ENCODE assay signal across 8 cellular contexts in genomic region chr1:46183119-46183842, GRCh38. TPM values are rescaled to one million over a fixed set of nuclear protein-coding genes. Genes with fewer than 3 reads are reported as not detected.
A peak's percentile ranks its signal among the peaks of the same experiment; 100 is the strongest.
DNase-seq lines count a peak whose midpoint lies in the region; ATAC-seq and TF ChIP-seq lines count a peak whose summit lies in the region.

No MANE protein-coding gene starts in this region.

- H3K4me1 ChIP-seq in endodermal cell (ENCODE audit: control insufficient read depth, insufficient read depth, low read length): no peaks in the 10 kb centered on the region
- peaks cover 50% of the 10 kb centered on the region for H3K4me1 ChIP-seq in mucosa of stomach (ENCODE audit: control insufficient read depth, insufficient read depth, low read length)

- H3K27me3 Mint-ChIP-seq in endodermal cell (ENCODE audit: insufficient read depth): peaks cover 10% of the 10 kb centered on the region

- H3K9ac ChIP-seq in endodermal cell (ENCODE audit: extremely low read depth, low read length, poor library complexity, severe bottlenecking) (no peak overlapping the region), mucosa of stomach (ENCODE audit: low read length) (peak overlapping the region; percentile 93)

- peaks cover 13% of the 10 kb centered on the region for H3K36me3 Mint-ChIP-seq in endodermal cell (ENCODE audit: low read depth)

- no peak for ATAC-seq in GM21367 (IDR thresholded peaks at IDR 0.05; ENCODE audit: unreplicated experiment)
- no peak for ATAC-seq in HG02885 (IDR thresholded peaks at IDR 0.05; ENCODE audit: poor library complexity, unreplicated experiment)
- ATAC-seq in GM19351 (IDR thresholded peaks at IDR 0.05; ENCODE audit: unreplicated experiment): no peak

- 79 to 84% methylated on average over 5 to 7 of the region's 7 CpGs for WGBS in endodermal cell (ENCODE audit: insufficient coverage in 1 of 2, insufficient read length in 1 of 2), 2 experiments

- H3K4me1 Mint-ChIP-seq in endodermal cell: peaks cover 6% of the 10 kb centered on the region

- H3K27ac ChIP-seq in endodermal cell (ENCODE audit: low read depth, low read length): no peak overlapping the region

- DNase-seq in G401 (ENCODE audit: low spot score): peak; percentile 66
- DNase-seq in NCI-H510A treated with DMSO at 0.1 percent for 48 hours (lab: John Stamatoyannopoulos, UW): peak; percentile 78
- peak; percentile 61 for DNase-seq in endodermal cell
- no peak for DNase-seq in KG1 (lab: John Stamatoyannopoulos, UW)

- peak; percentile 20 for TF ChIP-seq CTCF in endodermal cell (conservative IDR thresholded peaks at IDR 0.05)

- no peaks in the 10 kb centered on the region for H3K27me3 ChIP-seq in endodermal cell (ENCODE audit: control insufficient read depth, insufficient read depth, low read length, poor library complexity, severe bottlenecking)
- no peaks in the 10 kb centered on the region for H3K27me3 ChIP-seq in mucosa of stomach (ENCODE audit: control insufficient read depth, insufficient read depth, low read length)

- H3K4me3 Mint-ChIP-seq in endodermal cell: no peak overlapping the region

- H3K27ac Mint-ChIP-seq in endodermal cell: no peak overlapping the region

- H3K36me3 ChIP-seq in endodermal cell (ENCODE audit: control insufficient read depth, insufficient read depth, low read length) (peaks cover 9% of the 10 kb centered on the region), mucosa of stomach (ENCODE audit: control insufficient read depth, insufficient read depth, low read length) (peaks cover 28% of the 10 kb centered on the region)

- no peak overlapping the region for H3K4me3 ChIP-seq in endodermal cell (ENCODE audit: low read length)
- peak overlapping the region; percentile 38 for H3K4me3 ChIP-seq in mucosa of stomach (ENCODE audit: low read length)

- no peaks in the 10 kb centered on the region for H3K9me3 Mint-ChIP-seq in endodermal cell

- no peaks in the 10 kb centered on the region for H3K9me3 ChIP-seq in endodermal cell (ENCODE audit: control insufficient read depth, low read length)
- no peaks in the 10 kb centered on the region for H3K9me3 ChIP-seq in mucosa of stomach (ENCODE audit: control insufficient read depth, low read length)

- in situ Hi-C loops in G401 (cut with HindIII; ENCODE audit: low sequenced_read_pairs): no loop called here

RNA-seq across cellular contexts. Expression of gene P3R3URF, which starts 7.0 kb away (rescaled TPM):
- not detected in 2 replicates for total RNA-seq in G401 (2014; rRNA removed; shearing (Covaris generic))
- not detected for total RNA-seq in endodermal cell
- not detected for polyA plus RNA-seq in endodermal cell (2013, experiment 1 of 2)
- polyA plus RNA-seq in endodermal cell (2013, experiment 2 of 2): not detected

RNA-seq across cellular contexts. Expression of gene TSPAN1, which starts 8.4 kb away (rescaled TPM):
- total RNA-seq in G401 (2014; rRNA removed; shearing (Covaris generic)): 5.9 TPM in 1 of 2 replicates, not detected in the other
- not detected for total RNA-seq in endodermal cell
- not detected for polyA plus RNA-seq in endodermal cell (2013, experiment 1 of 2)
- not detected for polyA plus RNA-seq in endodermal cell (2013, experiment 2 of 2)

RNA-seq across cellular contexts. Expression of gene POMGNT1, which starts 15.0 kb away (rescaled TPM):
- total RNA-seq in G401 (2014; rRNA removed; shearing (Covaris generic)): 78.6 and 118 TPM in 2 replicates
- 100 to 1,000 TPM; 101 TPM for total RNA-seq in endodermal cell
- polyA plus RNA-seq in endodermal cell (2013, experiment 1 of 2): 87.1 TPM
- polyA plus RNA-seq in endodermal cell (2013, experiment 2 of 2): 75.8 TPM

RNA-seq across cellular contexts. Expression of gene LURAP1, which starts 19.9 kb away (rescaled TPM):
- total RNA-seq in G401 (2014; rRNA removed; shearing (Covaris generic)): 6.0 and 7.8 TPM in 2 replicates
- total RNA-seq in endodermal cell: 1 to 10 TPM; 3.5 to 6.0 TPM
- 1.6 TPM for polyA plus RNA-seq in endodermal cell (2013, experiment 1 of 2)
- polyA plus RNA-seq in endodermal cell (2013, experiment 2 of 2): 1.1 TPM

RNA-seq across cellular contexts. Expression of gene PIK3R3, which starts 50.9 kb away (rescaled TPM):
- 14.3 and 15.8 TPM in 2 replicates for total RNA-seq in G401 (2014; rRNA removed; shearing (Covaris generic))
- 10 to 100 TPM; 18.4 to 19.0 TPM for total RNA-seq in endodermal cell
- 31.1 TPM for polyA plus RNA-seq in endodermal cell (2013, experiment 1 of 2)
- 30.2 TPM for polyA plus RNA-seq in endodermal cell (2013, experiment 2 of 2)
